Comparison of ENCODE assay signal across 24 cellular contexts in the genomic region with DNA sequence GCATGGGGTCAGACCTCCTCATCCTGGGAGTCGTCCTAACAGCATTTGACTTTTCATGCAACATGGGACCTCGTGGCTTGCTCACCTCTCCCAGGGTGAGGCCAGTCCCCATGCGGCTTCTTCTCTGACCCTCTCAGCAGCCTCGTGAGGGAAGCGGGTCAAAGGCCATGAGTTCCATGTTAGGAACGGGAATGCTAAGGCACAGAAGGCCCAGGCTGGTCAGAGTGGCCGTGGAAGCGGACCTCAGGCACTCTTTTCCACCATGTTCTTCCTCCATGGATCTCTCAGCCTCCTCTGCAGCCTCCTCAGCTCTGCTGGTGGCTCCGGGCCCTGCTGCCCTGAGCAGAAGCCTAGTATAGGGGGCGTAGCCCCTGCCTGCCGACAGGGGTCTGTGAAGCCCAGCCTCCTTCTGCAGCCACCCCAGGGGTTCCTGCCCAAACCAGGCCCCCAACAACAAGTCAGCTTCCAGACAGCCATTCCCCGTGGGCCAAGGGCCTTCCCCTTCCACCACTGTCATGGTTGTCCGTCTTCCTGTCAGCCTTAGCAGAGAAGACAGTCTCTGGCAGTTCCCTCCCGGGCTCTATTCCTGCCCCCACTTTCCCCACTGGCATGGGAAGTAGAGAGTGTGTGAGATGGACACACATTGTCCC.
A peak's percentile ranks its signal among the peaks of the same experiment; 100 is the strongest.
DNase-seq lines count a peak whose midpoint lies in the region; ATAC-seq and TF ChIP-seq lines count a peak whose summit lies in the region.
"Had no signal": no experiment of that assay in that cellular context is flagged by ENCODE, and none has a peak within 500 bp of the region (broad histone marks: within the 10 kb centered on the region; RNA-seq: fewer than 3 reads in every experiment).

No MANE protein-coding gene starts in this region.

- H3K18ac ChIP-seq in neuronal stem cell (ENCODE audit: low read length), result peak overlapping the region; percentile 21

- H3K9me3 Mint-ChIP-seq in activated T-cell treated with anti-CD3 and anti-CD28 coated beads, Interleukin-2, amount 50 U/mL, for 24 hours, result no peaks in the 10 kb centered on the region
- no peaks in the 10 kb centered on the region for H3K9me3 Mint-ChIP-seq in progenitor cell of endocrine pancreas (ENCODE audit: low read depth)

- no peak overlapping the region for H3K4me3 ChIP-seq in BLaER1 treated with 17β-estradiol and CSF1 and Interleukin-3, amounts not matched to agents 10 nM and 100 nM
- H3K4me3 ChIP-seq in neuronal stem cell (ENCODE audit: low read length in 2 of 2) (no peak overlapping the region), suprapubic skin (no peak overlapping the region)
- H3K4me3 ChIP-seq: GM23248, SJSA1 had no signal

- H3K4ac ChIP-seq in neuronal stem cell (ENCODE audit: low read length), result no peak overlapping the region

- ATAC-seq in GM21526 (IDR thresholded peaks at IDR 0.05; ENCODE audit: low FRiP score, unreplicated experiment), result no peak
- ATAC-seq in GM21717 (IDR thresholded peaks at IDR 0.05; ENCODE audit: unreplicated experiment), result no peak
- ATAC-seq: PC-3 had no signal

- no peaks in the 10 kb centered on the region for H3K79me1 ChIP-seq in neuronal stem cell (ENCODE audit: low read depth, low read length)

- no peak overlapping the region for H2BK15ac ChIP-seq in neuronal stem cell (ENCODE audit: low read length)

- peak overlapping the region; percentile 24 for H2AK5ac ChIP-seq in neuronal stem cell (ENCODE audit: low read depth, low read length)

- H3K27ac Mint-ChIP-seq in activated T-cell treated with anti-CD3 and anti-CD28 coated beads, Interleukin-2, amount 50 U/mL, for 24 hours, result no peak overlapping the region
- H3K27ac Mint-ChIP-seq in progenitor cell of endocrine pancreas, result no peak overlapping the region
- H3K27ac Mint-ChIP-seq: B cell; CD4-positive, CD25-positive, alpha-beta regulatory T cell had no signal

- H3K36me3 Mint-ChIP-seq in activated T-cell treated with anti-CD3 and anti-CD28 coated beads, Interleukin-2, amount 50 U/mL, for 24 hours (ENCODE audit: low read depth), result no peaks in the 10 kb centered on the region
- no peaks in the 10 kb centered on the region for H3K36me3 Mint-ChIP-seq in progenitor cell of endocrine pancreas (ENCODE audit: insufficient read depth)
- H3K36me3 Mint-ChIP-seq: CD4-positive, CD25-positive, alpha-beta regulatory T cell had no signal

- H4K91ac ChIP-seq in neuronal stem cell (ENCODE audit: low read depth, low read length, poor library complexity), result no peak overlapping the region

- H2BK5ac ChIP-seq in neuronal stem cell (ENCODE audit: low read length), result no peak overlapping the region

- no peak overlapping the region for H3K4me3 Mint-ChIP-seq in activated T-cell treated with anti-CD3 and anti-CD28 coated beads, Interleukin-2, amount 50 U/mL, for 24 hours
- H3K4me3 Mint-ChIP-seq in progenitor cell of endocrine pancreas (ENCODE audit: low read depth), result no peak overlapping the region
- H3K4me3 Mint-ChIP-seq: B cell; CD4-positive, CD25-positive, alpha-beta regulatory T cell had no signal

- H2BK120ac ChIP-seq in neuronal stem cell (ENCODE audit: low read depth, low read length), result no peak overlapping the region

- TF ChIP-seq EP300 in suprapubic skin (IDR thresholded peaks at IDR 0.05), result no peak

- H3K9me3 ChIP-seq in BLaER1 treated with 17β-estradiol and CSF1 and Interleukin-3, amounts not matched to agents 10 nM and 100 nM (replicated peaks in 1 of 11), result no peaks in the 10 kb centered on the region
- no peaks in the 10 kb centered on the region for H3K9me3 ChIP-seq in neuronal stem cell (replicated peaks in 1 of 2; ENCODE audit: control insufficient read depth in 2 of 2, insufficient read depth in 1 of 2, low read depth in 1 of 2, low read length in 2 of 2)
- no peaks in the 10 kb centered on the region for H3K9me3 ChIP-seq in suprapubic skin
- H3K9me3 ChIP-seq: SJSA1 had no signal

- no peak overlapping the region for H3K9ac ChIP-seq in BLaER1 treated with 17β-estradiol and CSF1 and Interleukin-3, amounts not matched to agents 10 nM and 100 nM
- H3K9ac ChIP-seq in neuronal stem cell (ENCODE audit: low read depth, low read length, poor library complexity), result no peak overlapping the region
- H3K9ac ChIP-seq: GM23248 had no signal

- TF ChIP-seq POLR2A in suprapubic skin (IDR thresholded peaks at IDR 0.05), result no peak

- no peak for TF ChIP-seq CTCF in suprapubic skin (IDR thresholded peaks at IDR 0.05)
- TF ChIP-seq CTCF in progenitor cell of endocrine pancreas (IDR thresholded peaks at IDR 0.05; ENCODE audit: unreplicated experiment), result no peak

- no peak overlapping the region for H4K8ac ChIP-seq in neuronal stem cell (ENCODE audit: low read depth, low read length)

- H3K27ac ChIP-seq in BLaER1 treated with 17β-estradiol and CSF1 and Interleukin-3, amounts not matched to agents 10 nM and 100 nM, result no peak overlapping the region
- H3K27ac ChIP-seq in neuronal stem cell (replicated peaks; ENCODE audit: low read length) (no peak overlapping the region), suprapubic skin (no peak overlapping the region)
- H3K27ac ChIP-seq: 22Rv1, GM23248, SJSA1 had no signal

- peak overlapping the region in 6 of 11 experiments; percentile 7 to 41 (median 20); a peak in 6 of 22 replicates for H3K4me2 ChIP-seq in BLaER1 treated with 17β-estradiol and CSF1 and Interleukin-3, amounts not matched to agents 10 nM and 100 nM
- H3K4me2 ChIP-seq in neuronal stem cell (ENCODE audit: insufficient read depth, low read length, poor library complexity, severe bottlenecking), result no peak overlapping the region

- no peaks in the 10 kb centered on the region for H3K27me3 ChIP-seq in BLaER1 treated with 17β-estradiol and CSF1 and Interleukin-3, amounts not matched to agents 10 nM and 100 nM
- H3K27me3 ChIP-seq in neuronal stem cell (ENCODE audit: control insufficient read depth in 3 of 3, insufficient read depth in 3 of 3, low read depth in 1 of 3, low read length in 3 of 3) (peaks cover 0 to 16% (median 0%) of the 10 kb centered on the region in 3 experiments), suprapubic skin (peaks cover 14% of the 10 kb centered on the region)

- peak overlapping the region; percentile 14 for H3K14ac ChIP-seq in neuronal stem cell (ENCODE audit: low read length)

- no peaks in the 10 kb centered on the region for H3K4me1 Mint-ChIP-seq in activated T-cell treated with anti-CD3 and anti-CD28 coated beads, Interleukin-2, amount 50 U/mL, for 24 hours (ENCODE audit: low read depth)
- peaks cover 8% of the 10 kb centered on the region for H3K4me1 Mint-ChIP-seq in progenitor cell of endocrine pancreas (ENCODE audit: low read depth)
- H3K4me1 Mint-ChIP-seq: B cell; CD4-positive, CD25-positive, alpha-beta regulatory T cell had no signal

- no peak overlapping the region for H3K23ac ChIP-seq in neuronal stem cell (ENCODE audit: low read depth, low read length, poor library complexity)

- H2AFZ ChIP-seq in neuronal stem cell (ENCODE audit: low read length), result no peak overlapping the region
- H2AFZ ChIP-seq: GM23248 had no signal

- peak overlapping the region; percentile 18 for H2BK12ac ChIP-seq in neuronal stem cell (ENCODE audit: low read length)

- H3K36me3 ChIP-seq in BLaER1 treated with 17β-estradiol and CSF1 and Interleukin-3, amounts not matched to agents 10 nM and 100 nM, result no peaks in the 10 kb centered on the region
- H3K36me3 ChIP-seq in neuronal stem cell (replicated peaks in 1 of 2; ENCODE audit: control insufficient read depth in 2 of 2, insufficient read depth in 2 of 2, low read length in 2 of 2) (no peaks in the 10 kb centered on the region), suprapubic skin (no peaks in the 10 kb centered on the region)
- H3K36me3 ChIP-seq: SJSA1 had no signal

- H3K4me1 ChIP-seq in BLaER1 treated with 17β-estradiol and CSF1 and Interleukin-3, amounts not matched to agents 10 nM and 100 nM, result peaks cover 0 to 22% (median 15%) of the 10 kb centered on the region in 10 experiments; a peak in 13 of 20 replicates
- H3K4me1 ChIP-seq in neuronal stem cell (ENCODE audit: control insufficient read depth in 2 of 2, insufficient read depth in 1 of 2, low read depth in 1 of 2, low read length in 2 of 2), result peaks cover 5 to 15% of the 10 kb centered on the region in 2 donors
- no peaks in the 10 kb centered on the region for H3K4me1 ChIP-seq in suprapubic skin
- H3K4me1 ChIP-seq: SJSA1 had no signal

- H3K27me3 Mint-ChIP-seq in activated T-cell treated with anti-CD3 and anti-CD28 coated beads, Interleukin-2, amount 50 U/mL, for 24 hours, result no peaks in the 10 kb centered on the region
- peaks cover 27% of the 10 kb centered on the region for H3K27me3 Mint-ChIP-seq in progenitor cell of endocrine pancreas

- peaks cover 0 to 4% (median 0%) of the 10 kb centered on the region in 11 experiments; a peak in 2 of 22 replicates for H4K20me1 ChIP-seq in BLaER1 treated with 17β-estradiol and CSF1 and Interleukin-3, amounts not matched to agents 10 nM and 100 nM

- DNase-seq in activated T-cell treated with anti-CD3 and anti-CD28 coated beads, Interleukin-2, amount 50 U/mL, for 1 hour, result peak; percentile 11
- no peak for DNase-seq in activated T-cell treated with anti-CD3 and anti-CD28 coated beads, Interleukin-2, amount 50 U/mL, for 24 hours
- DNase-seq in neuronal stem cell (ENCODE audit: low spot score) (no peak), suprapubic skin (ENCODE audit: low spot score in 2 of 2) (peak; percentile 45 to 74), progenitor cell of endocrine pancreas (ENCODE audit: low spot score, unreplicated experiment) (no peak)
- DNase-seq: CD4-positive, CD25-positive, alpha-beta regulatory T cell; DMS153; DND-41; GM23248; H7; KBM-7; MV-4-11; NCI-H2029; NCI-H446 treated with DMSO at 0.1 percent for 48 hours; NCI-H526; NCI-H82; NK-92 treated with Interleukin-12 subunit alpha and Interleukin-12 subunit beta, amount 100 ng/mL, for 24 hours; PC-3 had no signal

- WGBS in neuronal stem cell (ENCODE audit: extremely low coverage in 2 of 2, insufficient read length in 2 of 2, insufficient replicate concordance in 1 of 2), 2 donors, result no CpG with 5 or more reads among the region's 14 CpGs
- WGBS in suprapubic skin, result 78% methylated on average over 7 of the region's 14 CpGs

Comparison
In these comparisons a context has a peak if more than half of its experiments do, and no peak if none do; other contexts are left out.
1. DNase-seq: peak in activated T-cell treated with anti-CD3 and anti-CD28 coated beads, Interleukin-2, amount 50 U/mL, for 1 hour (single experiment) and suprapubic skin (2 of 2); none in activated T-cell treated with anti-CD3 and anti-CD28 coated beads, Interleukin-2, amount 50 U/mL, for 24 hours (single experiment), neuronal stem cell (single experiment) and progenitor cell of endocrine pancreas (single experiment).